Comparison of ENCODE assay signal across 8 cellular contexts in the genomic region with DNA sequence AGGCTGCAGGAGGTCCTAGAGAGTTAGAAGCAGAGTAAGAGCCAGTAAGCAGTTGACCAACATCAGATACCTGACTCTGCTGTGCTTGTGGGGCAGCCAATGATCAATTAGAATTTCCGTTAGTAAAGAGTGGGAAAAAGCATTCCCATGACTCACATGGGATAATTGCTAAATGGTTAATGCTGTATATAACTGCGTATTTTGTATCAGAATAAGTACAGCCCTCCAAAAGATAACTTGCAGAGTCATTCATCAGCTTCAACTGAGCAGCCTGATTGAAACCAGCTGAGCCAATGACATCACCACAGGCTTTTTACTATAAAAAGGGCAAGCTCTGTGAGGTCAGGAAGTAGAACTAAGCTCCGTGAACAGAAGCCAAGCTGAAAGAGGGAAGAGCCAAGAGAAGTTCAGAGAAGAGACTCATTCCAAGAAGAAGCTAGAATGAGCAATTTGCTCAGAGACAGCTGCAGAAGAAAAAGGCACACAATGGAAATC.
DNase-seq lines count a peak whose midpoint lies in the region; ATAC-seq and TF ChIP-seq lines count a peak whose summit lies in the region.

No MANE protein-coding gene starts in this region.

- DNase-seq in DMS53 (lab: John Stamatoyannopoulos, UW) (peak; percentile 15), DMS53 treated with DMSO at 0.1 percent for 48 hours (lab: John Stamatoyannopoulos, UW; ENCODE audit: unreplicated experiment) (no peak), SK-N-SH (peak; percentile 17), heart right ventricle (peak in 1 of 2 donors; percentile 82), thoracic aorta (ENCODE audit: low spot score) (no peak)
- no peak for DNase-seq in activated T-helper 2 cell treated with anti-CD3 and anti-CD28 coated beads, Interferon-gamma antibody, Interleukin-2, Interleukin-4, amounts not matched to agents 10 μg/mL and 5 μg/mL and 100 μg/mL, durations not matched to agents 14 hours and 24 hours and 36 hours (ENCODE audit: low spot score)

- no peak overlapping the region for H3K4me3 Mint-ChIP-seq in activated T-helper 2 cell treated with anti-CD3 and anti-CD28 coated beads, Interferon-gamma antibody, Interleukin-2, Interleukin-4, amounts not matched to agents 10 μg/mL and 5 μg/mL and 100 μg/mL, durations not matched to agents 14 hours and 24 hours and 36 hours (ENCODE audit: low read depth)

- no peak overlapping the region for H3K27ac Mint-ChIP-seq in activated T-helper 2 cell treated with anti-CD3 and anti-CD28 coated beads, Interferon-gamma antibody, Interleukin-2, Interleukin-4, amounts not matched to agents 10 μg/mL and 5 μg/mL and 100 μg/mL, durations not matched to agents 14 hours and 24 hours and 36 hours

- TF ChIP-seq EP300 in SK-N-SH (IDR thresholded peaks at IDR 0.05; ENCODE audit: borderline replicate concordance in 1 of 2, low read depth in 1 of 2, low read length in 1 of 2): peak; percentile 57 to 70; a peak in 2 of 4 replicates

- H3K36me3 Mint-ChIP-seq in activated T-helper 2 cell treated with anti-CD3 and anti-CD28 coated beads, Interferon-gamma antibody, Interleukin-2, Interleukin-4, amounts not matched to agents 10 μg/mL and 5 μg/mL and 100 μg/mL, durations not matched to agents 14 hours and 24 hours and 36 hours (ENCODE audit: low read depth): peaks cover 5% of the 10 kb centered on the region

- no peak overlapping the region for H3K9ac ChIP-seq in SK-N-SH

- H3K4me1 ChIP-seq in SK-N-SH (ENCODE audit: control insufficient read depth in 1 of 2, insufficient read depth in 2 of 2, low read depth in 1 of 2, low read length in 1 of 2): peaks cover 3 to 28% of the 10 kb centered on the region in 2 experiments; a peak in 3 of 4 replicates
- H3K4me1 ChIP-seq in heart right ventricle: peaks cover 0 to 76% (median 43%) of the 10 kb centered on the region in 9 donors
- peaks cover 8 to 32% of the 10 kb centered on the region in 2 donors for H3K4me1 ChIP-seq in thoracic aorta (ENCODE audit: control insufficient read depth in 1 of 2, low read depth in 2 of 2)

- H3K9me2 ChIP-seq in SK-N-SH: no peaks in the 10 kb centered on the region

- POLR2A ChIA-PET in SK-N-SH (lab: Yijun Ruan, JAX): no interaction called here

- 4% methylated on average over 3 of the region's 3 CpGs for WGBS in SK-N-SH (ENCODE audit: low lambda C conversion rate)
- 15 to 20% methylated on average over 3 of the region's 3 CpGs for WGBS in heart right ventricle, 2 donors

- ATAC-seq in HG02852 (IDR thresholded peaks at IDR 0.05; ENCODE audit: unreplicated experiment): peak; percentile 79
- peak; percentile 85 to 97 (median 94) for ATAC-seq in heart right ventricle
- peak; percentile 65 for ATAC-seq in thoracic aorta (ENCODE audit: insufficient number of reproducible peaks, low FRiP score, low read depth)
- ATAC-seq in HG02840 (IDR thresholded peaks at IDR 0.05; ENCODE audit: low FRiP score, unreplicated experiment): no peak

- H3K4me2 ChIP-seq in SK-N-SH: peak overlapping the region; percentile 10; the same call in 1 of the 2 replicates

- TF ChIP-seq CTCF in SK-N-SH (IDR thresholded peaks at IDR 0.05) (no peak), heart right ventricle (IDR thresholded peaks at IDR 0.05) (no peak), thoracic aorta (IDR thresholded peaks at IDR 0.05) (no peak)

- peaks cover 16% of the 10 kb centered on the region for H3F3A ChIP-seq in SK-N-SH (replicated peaks; ENCODE audit: insufficient read depth)

- H4K20me1 ChIP-seq in SK-N-SH (ENCODE audit: insufficient read depth): no peaks in the 10 kb centered on the region; the same call in 1 of the 2 replicates

- no peaks in the 10 kb centered on the region for H3K27me3 ChIP-seq in SK-N-SH (ENCODE audit: insufficient read depth)
- no peaks in the 10 kb centered on the region for H3K27me3 ChIP-seq in heart right ventricle
- no peaks in the 10 kb centered on the region for H3K27me3 ChIP-seq in thoracic aorta (replicated peaks; ENCODE audit: insufficient read depth)

- TF ChIP-seq RAD21 in SK-N-SH (IDR thresholded peaks at IDR 0.05; ENCODE audit: low read length): no peak

- peaks cover 26% of the 10 kb centered on the region for H3K4me1 Mint-ChIP-seq in activated T-helper 2 cell treated with anti-CD3 and anti-CD28 coated beads, Interferon-gamma antibody, Interleukin-2, Interleukin-4, amounts not matched to agents 10 μg/mL and 5 μg/mL and 100 μg/mL, durations not matched to agents 14 hours and 24 hours and 36 hours (ENCODE audit: low read depth)

- no peak overlapping the region for H2AFZ ChIP-seq in SK-N-SH (ENCODE audit: low read depth)

- no peaks in the 10 kb centered on the region for H3K9me3 ChIP-seq in SK-N-SH
- no peaks in the 10 kb centered on the region for H3K9me3 ChIP-seq in heart right ventricle
- H3K9me3 ChIP-seq in thoracic aorta: no peaks in the 10 kb centered on the region

- H3K27me3 Mint-ChIP-seq in activated T-helper 2 cell treated with anti-CD3 and anti-CD28 coated beads, Interferon-gamma antibody, Interleukin-2, Interleukin-4, amounts not matched to agents 10 μg/mL and 5 μg/mL and 100 μg/mL, durations not matched to agents 14 hours and 24 hours and 36 hours (ENCODE audit: low read depth): peaks cover 6% of the 10 kb centered on the region

- CTCF ChIA-PET in SK-N-SH (lab: Yijun Ruan, JAX): interaction anchor here (1.2 kb wide), 1 partner anchor 13 kb away, joined by 3 read pairs; no protein-coding TSS in a partner anchor

- no peak overlapping the region for H3K4me3 ChIP-seq in SK-N-SH (ENCODE audit: low read depth in 2 of 2, low read length in 1 of 2)
- H3K4me3 ChIP-seq in heart right ventricle: no peak overlapping the region
- no peak overlapping the region for H3K4me3 ChIP-seq in thoracic aorta

- H3K79me2 ChIP-seq in SK-N-SH (ENCODE audit: insufficient read depth): peaks cover 48% of the 10 kb centered on the region

- H3K27ac ChIP-seq in SK-N-SH (ENCODE audit: low read depth in 2 of 2, low read length in 1 of 2): peak overlapping the region; percentile 65 to 94
- peak overlapping the region in 5 of 10 donors; percentile 16 to 64 (median 30) for H3K27ac ChIP-seq in heart right ventricle
- H3K27ac ChIP-seq in thoracic aorta: peak overlapping the region in 1 of 2 donors; percentile 1

- no peaks in the 10 kb centered on the region for H3K36me3 ChIP-seq in SK-N-SH (replicated peaks in 1 of 2; ENCODE audit: control insufficient read depth in 1 of 2, insufficient read depth in 2 of 2, low read length in 1 of 2)
- H3K36me3 ChIP-seq in heart right ventricle: no peaks in the 10 kb centered on the region
- H3K36me3 ChIP-seq in thoracic aorta: no peaks in the 10 kb centered on the region

- H3K9me3 Mint-ChIP-seq in activated T-helper 2 cell treated with anti-CD3 and anti-CD28 coated beads, Interferon-gamma antibody, Interleukin-2, Interleukin-4, amounts not matched to agents 10 μg/mL and 5 μg/mL and 100 μg/mL, durations not matched to agents 14 hours and 24 hours and 36 hours: no peaks in the 10 kb centered on the region

- intact Hi-C loops in heart right ventricle (cut with DNase I): no loop called here
- intact Hi-C loops in activated T-helper 2 cell treated with anti-CD3 and anti-CD28 coated beads, Interferon-gamma antibody, Interleukin-2, Interleukin-4, amounts not matched to agents 10 μg/mL and 5 μg/mL and 100 μg/mL, durations not matched to agents 14 hours and 24 hours and 36 hours (cut with micrococcal nuclease): no loop called here

TF ChIP-seq in SK-N-SH, 30 proteins besides CTCF, POLR2A, EP300 and RAD21 (continues in another document):
- TF ChIP-seq YY1 (IDR thresholded peaks at IDR 0.05; ENCODE audit: low read depth) (no peak), CHD2 (IDR thresholded peaks at IDR 0.05; ENCODE audit: low read length, partially characterized antibody) (no peak), ELF1 (IDR thresholded peaks at IDR 0.05) (no peak), SIN3A (IDR thresholded peaks at IDR 0.05; ENCODE audit: borderline replicate concordance, low read depth, low read length) (0 out of 2 replicates have a peak, but pooled peaks have one; percentile 42), TCF12 (IDR thresholded peaks at IDR 0.05) (peak; percentile 99), TEAD4 (IDR thresholded peaks at IDR 0.05; ENCODE audit: borderline replicate concordance, insufficient read depth) (peak; percentile 38; the same call in 1 of the 2 replicates), EZH2phosphoT487 (IDR thresholded peaks at IDR 0.05; ENCODE audit: borderline replicate concordance, low read depth) (no peak), FOSL2 (IDR thresholded peaks at IDR 0.05; ENCODE audit: borderline replicate concordance, low read depth) (peak; percentile 71), RCOR1 (IDR thresholded peaks at IDR 0.05; ENCODE audit: low read length) (0 out of 2 replicates have a peak, but pooled peaks have one; percentile 16), FOXJ3 (CRISPR knock-in tag; IDR thresholded peaks at IDR 0.05) (no peak), JUND (IDR thresholded peaks at IDR 0.05) (peak; percentile 81), FOXM1 (IDR thresholded peaks at IDR 0.05; ENCODE audit: low read depth) (no peak)
- TF ChIP-seq, protein P1, sequence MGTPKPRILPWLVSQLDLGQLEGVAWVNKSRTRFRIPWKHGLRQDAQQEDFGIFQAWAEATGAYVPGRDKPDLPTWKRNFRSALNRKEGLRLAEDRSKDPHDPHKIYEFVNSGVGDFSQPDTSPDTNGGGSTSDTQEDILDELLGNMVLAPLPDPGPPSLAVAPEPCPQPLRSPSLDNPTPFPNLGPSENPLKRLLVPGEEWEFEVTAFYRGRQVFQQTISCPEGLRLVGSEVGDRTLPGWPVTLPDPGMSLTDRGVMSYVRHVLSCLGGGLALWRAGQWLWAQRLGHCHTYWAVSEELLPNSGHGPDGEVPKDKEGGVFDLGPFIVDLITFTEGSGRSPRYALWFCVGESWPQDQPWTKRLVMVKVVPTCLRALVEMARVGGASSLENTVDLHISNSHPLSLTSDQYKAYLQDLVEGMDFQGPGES (IDR thresholded peaks at IDR 0.05; ENCODE audit: low read depth, low read length): no peak
- TF ChIP-seq, protein P2, sequence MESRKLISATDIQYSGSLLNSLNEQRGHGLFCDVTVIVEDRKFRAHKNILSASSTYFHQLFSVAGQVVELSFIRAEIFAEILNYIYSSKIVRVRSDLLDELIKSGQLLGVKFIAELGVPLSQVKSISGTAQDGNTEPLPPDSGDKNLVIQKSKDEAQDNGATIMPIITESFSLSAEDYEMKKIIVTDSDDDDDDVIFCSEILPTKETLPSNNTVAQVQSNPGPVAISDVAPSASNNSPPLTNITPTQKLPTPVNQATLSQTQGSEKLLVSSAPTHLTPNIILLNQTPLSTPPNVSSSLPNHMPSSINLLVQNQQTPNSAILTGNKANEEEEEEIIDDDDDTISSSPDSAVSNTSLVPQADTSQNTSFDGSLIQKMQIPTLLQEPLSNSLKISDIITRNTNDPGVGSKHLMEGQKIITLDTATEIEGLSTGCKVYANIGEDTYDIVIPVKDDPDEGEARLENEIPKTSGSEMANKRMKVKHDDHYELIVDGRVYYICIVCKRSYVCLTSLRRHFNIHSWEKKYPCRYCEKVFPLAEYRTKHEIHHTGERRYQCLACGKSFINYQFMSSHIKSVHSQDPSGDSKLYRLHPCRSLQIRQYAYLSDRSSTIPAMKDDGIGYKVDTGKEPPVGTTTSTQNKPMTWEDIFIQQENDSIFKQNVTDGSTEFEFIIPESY (IDR thresholded peaks at IDR 0.05; ENCODE audit: borderline replicate concordance, low read depth): no peak

Comparison
In these comparisons a context has a peak if more than half of its experiments do, and no peak if none do; other contexts are left out.
1. DNase-seq: peak in DMS53 (single experiment) and SK-N-SH (single experiment); none in DMS53 treated with DMSO at 0.1 percent for 48 hours (single experiment), thoracic aorta (single experiment) and activated T-helper 2 cell treated with anti-CD3 and anti-CD28 coated beads, Interferon-gamma antibody, Interleukin-2, Interleukin-4, amounts not matched to agents 10 μg/mL and 5 μg/mL and 100 μg/mL, durations not matched to agents 14 hours and 24 hours and 36 hours (single experiment).